14 cellular contexts compared by ENCODE assay signal in genomic region chr3:69357196-69357595, GRCh38.
"Had no signal": no experiment of that assay in that cellular context is flagged by ENCODE, and none has a peak within 500 bp of the region (broad histone marks: within the 10 kb centered on the region; RNA-seq: fewer than 3 reads in every experiment).

No MANE protein-coding gene starts in this region.

- H3K27ac Mint-ChIP-seq: activated naive CD4-positive, alpha-beta T cell treated with anti-CD3 and anti-CD28 coated beads, Interleukin-2, amount 50 U/mL, for 72 hours; naive thymus-derived CD4-positive, alpha-beta T cell; T-helper 2 cell treated with Interferon-gamma antibody and Interleukin-4, amounts not matched to agents 5 μg/mL and 100 μg/mL, for 36 hours had no signal

- H3K27me3 ChIP-seq: neutrophil, tibial artery, vagina had no signal

- H3K4me3 Mint-ChIP-seq: naive thymus-derived CD4-positive, alpha-beta T cell; T-helper 2 cell treated with Interferon-gamma antibody and Interleukin-4, amounts not matched to agents 5 μg/mL and 100 μg/mL, for 36 hours had no signal

- FAIRE-seq: endothelial cell of umbilical vein, small intestine had no signal

- H3K36me3 ChIP-seq: neutrophil, tibial artery, vagina had no signal

- ATAC-seq: activated CD4-positive, CD25-positive, alpha-beta regulatory T cell treated with anti-CD3 and anti-CD28 coated beads, Interleukin-2, amount 50 U/mL, for 24 hours; naive thymus-derived CD4-positive, alpha-beta T cell had no signal

- DNase-seq: activated T-cell treated with anti-CD3 and anti-CD28 coated beads, Interleukin-2, amount 50 U/mL, for 1 hour; amniotic stem cell; effector CD4-positive, alpha-beta T cell; hippocampal formation; naive thymus-derived CD4-positive, alpha-beta T cell; small intestine; tibial artery had no signal

- H3K9me3 ChIP-seq: neutrophil, vagina had no signal

- H3K4me3 ChIP-seq: lung, tibial artery, vagina had no signal

- H3K27ac ChIP-seq: neutrophil, tibial artery, vagina had no signal

- H3K36me3 Mint-ChIP-seq: activated naive CD4-positive, alpha-beta T cell treated with anti-CD3 and anti-CD28 coated beads, Interleukin-2, amount 50 U/mL, for 72 hours had no signal

- H3K9me3 Mint-ChIP-seq: activated naive CD4-positive, alpha-beta T cell treated with anti-CD3 and anti-CD28 coated beads, Interleukin-2, amount 50 U/mL, for 72 hours; T-helper 2 cell treated with Interferon-gamma antibody and Interleukin-4, amounts not matched to agents 5 μg/mL and 100 μg/mL, for 36 hours had no signal

- H3K4me1 ChIP-seq: vagina had no signal
